11 cellular contexts compared by ENCODE assay signal in the genomic region with DNA sequence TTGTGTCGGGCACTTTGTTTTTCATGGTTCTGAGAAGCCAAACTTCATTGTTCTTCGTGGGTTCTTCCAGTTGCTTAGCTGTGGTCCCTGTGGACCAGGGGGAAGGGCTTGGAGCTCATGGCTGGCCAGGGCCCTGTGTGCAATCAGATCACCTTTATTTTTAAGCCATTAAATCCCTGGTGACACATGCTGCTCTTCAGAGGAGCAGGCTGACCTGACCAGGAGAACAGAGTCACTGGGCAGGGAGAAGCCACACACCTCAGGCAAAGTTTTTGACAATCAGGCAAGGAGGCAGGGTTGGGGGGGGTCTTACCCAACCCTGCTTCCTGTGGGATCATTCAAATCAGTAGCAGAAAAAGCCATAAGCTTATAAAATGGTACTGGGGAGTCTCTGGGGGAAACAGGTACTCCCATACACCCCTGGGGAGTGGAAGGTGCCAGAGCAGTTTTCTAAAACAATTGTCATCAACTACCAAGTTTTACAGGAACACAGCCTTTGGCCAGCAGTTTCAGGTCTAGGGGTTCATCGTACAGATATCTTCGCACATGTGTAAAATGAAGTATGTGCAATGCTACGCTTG.
"Had no signal": no experiment of that assay in that cellular context is flagged by ENCODE, and none has a peak within 500 bp of the region (broad histone marks: within the 10 kb centered on the region; RNA-seq: fewer than 3 reads in every experiment).

No MANE protein-coding gene starts in this region.

- ATAC-seq: activated naive CD8-positive, alpha-beta T cell treated with anti-CD3 and anti-CD28 coated beads, Interleukin-2, amount 50 U/mL, for 24 hours; right lobe of liver had no signal

- H3K4me3 Mint-ChIP-seq: activated naive CD8-positive, alpha-beta T cell treated with anti-CD3 and anti-CD28 coated beads, Interleukin-2, amount 50 U/mL, for 24 hours; immature natural killer cell had no signal

- H3K9me3 ChIP-seq: esophagus squamous epithelium, right lobe of liver, stomach, thoracic aorta had no signal

- H3K27me3 Mint-ChIP-seq: activated naive CD8-positive, alpha-beta T cell treated with anti-CD3 and anti-CD28 coated beads, Interleukin-2, amount 50 U/mL, for 24 hours had no signal

- H3K4me1 ChIP-seq: esophagus squamous epithelium, right lobe of liver, stomach had no signal

- H3K9me3 Mint-ChIP-seq: activated naive CD8-positive, alpha-beta T cell treated with anti-CD3 and anti-CD28 coated beads, Interleukin-2, amount 50 U/mL, for 24 hours; immature natural killer cell had no signal

- H3K27ac Mint-ChIP-seq: activated naive CD8-positive, alpha-beta T cell treated with anti-CD3 and anti-CD28 coated beads, Interleukin-2, amount 50 U/mL, for 24 hours; immature natural killer cell had no signal

- H3K27ac ChIP-seq: esophagus squamous epithelium, right lobe of liver, stomach, thoracic aorta had no signal

- H3K4me3 ChIP-seq: esophagus squamous epithelium, right lobe of liver, stomach, thoracic aorta had no signal

- H3K36me3 ChIP-seq: esophagus squamous epithelium, right lobe of liver, stomach, thoracic aorta had no signal

- H3K27me3 ChIP-seq: right lobe of liver, stomach had no signal

- DNase-seq: activated CD4-positive, alpha-beta T cell treated with anti-CD3 and anti-CD28 coated beads, Interleukin-2, amount 50 U/mL, for 1 hour; activated naive CD4-positive, alpha-beta T cell treated with Interleukin-2 at 50 U/mL for 16 hours; activated naive CD8-positive, alpha-beta T cell treated with anti-CD3 and anti-CD28 coated beads, Interleukin-2, amount 50 U/mL, for 24 hours; aorta; effector CD8-positive, alpha-beta T cell; esophagus squamous epithelium; head of caudate nucleus; immature natural killer cell; right lobe of liver; stomach had no signal

- H3K36me3 Mint-ChIP-seq: immature natural killer cell had no signal
